31 cellular contexts compared by ENCODE assay signal in genomic region chr13:100879255-100879654, GRCh38.
"Had no signal": no experiment of that assay in that cellular context is flagged by ENCODE, and none has a peak within 500 bp of the region (broad histone marks: within the 10 kb centered on the region; RNA-seq: fewer than 3 reads in every experiment).

No MANE protein-coding gene starts in this region.

- H3K9ac ChIP-seq: neural progenitor cell, parathyroid adenoma had no signal

- H3K27ac Mint-ChIP-seq: natural killer cell; nephron; neural progenitor cell; progenitor cell of endocrine pancreas; stimulated activated memory B cell treated with anti-CD40 and anti-IgM and Interleukin-4, amounts not matched to agents 10 μg/mL and 1 μg/mL and 100 μg/mL, for 72 hours; stimulated activated naive CD8-positive, alpha-beta T cell treated with anti-CD3 and anti-CD28 coated beads, Interleukin-15, amount 100 ng/mL, for 72 hours; type B pancreatic cell had no signal

- H3K4me2 ChIP-seq: neural progenitor cell, smooth muscle cell had no signal

- H3K4me1 ChIP-seq: neural progenitor cell, parathyroid adenoma, psoas muscle, spleen, suprapubic skin, testis, transverse colon, upper lobe of right lung, uterus had no signal

- H3K27me3 Mint-ChIP-seq: type B pancreatic cell had no signal

- H3K79me2 ChIP-seq: parathyroid adenoma had no signal

- H3K36me3 ChIP-seq: neural progenitor cell, ovary, spleen, suprapubic skin, tibial artery, transverse colon, upper lobe of right lung, uterus had no signal

- H3K4me1 Mint-ChIP-seq: nephron; stimulated activated memory B cell treated with anti-CD40 and anti-IgM and Interleukin-4, amounts not matched to agents 10 μg/mL and 1 μg/mL and 100 μg/mL, for 72 hours had no signal

- ATAC-seq: natural killer cell; psoas muscle; right cardiac atrium; sciatic nerve; stimulated activated memory B cell treated with anti-CD40 and anti-IgM and Interleukin-4, amounts not matched to agents 10 μg/mL and 1 μg/mL and 100 μg/mL, for 72 hours; stimulated activated naive CD8-positive, alpha-beta T cell treated with anti-CD3 and anti-CD28 coated beads, Interleukin-15, amount 100 ng/mL, for 72 hours; stimulated activated naive CD8-positive, alpha-beta T cell treated with anti-CD3 and anti-CD28 coated beads, Interleukin-15, Interleukin-2, amounts not matched to agents 100 U/mL and 50 U/mL, for 24 hours; upper lobe of right lung had no signal

- H3K36me3 Mint-ChIP-seq: natural killer cell; neural progenitor cell; stimulated activated memory B cell treated with anti-CD40 and anti-IgM and Interleukin-4, amounts not matched to agents 10 μg/mL and 1 μg/mL and 100 μg/mL, for 72 hours; type B pancreatic cell had no signal

- DNase-seq: natural killer cell; occipital lobe; ovary; posterior cingulate gyrus; psoas muscle; right cardiac atrium; spleen; stimulated activated CD4-positive, alpha-beta T cell treated with anti-CD3 and anti-CD28 coated beads, Interleukin-12 subunit alpha, Interleukin-12 subunit beta, amount 100 ng/mL, for 4 hours; stimulated activated CD4-positive, alpha-beta T cell treated with anti-CD3 and anti-CD28 coated beads, Interleukin-1b, Interleukin-23, amount 100 ng/mL, for 48 hours; stimulated activated CD4-positive, alpha-beta T cell treated with anti-CD3 and anti-CD28 coated beads, Interleukin-4, amount 100 ng/mL, for 1 hour; stimulated activated CD4-positive, alpha-beta T cell treated with anti-CD3 and anti-CD28 coated beads, Interleukin-4, amount 100 ng/mL, for 4 hours; stimulated activated CD8-positive, alpha-beta memory T cell treated with anti-CD3 and anti-CD28 coated beads, Interleukin-4, amount 100 ng/mL, for 48 hours; stimulated activated naive CD4-positive, alpha-beta T cell; stimulated activated naive CD8-positive, alpha-beta T cell treated with anti-CD3 and anti-CD28 coated beads, Interleukin-15, amount 100 ng/mL, for 72 hours; stimulated activated naive CD8-positive, alpha-beta T cell treated with anti-CD3 and anti-CD28 coated beads, Interleukin-15, Interleukin-2, amounts not matched to agents 100 U/mL and 50 U/mL, for 24 hours; substantia nigra; testis; tibial artery; transverse colon; upper lobe of right lung; uterus had no signal

- H3K9me3 ChIP-seq: ovary, psoas muscle, suprapubic skin, testis, tibial artery, transverse colon, uterus had no signal

- H2AFZ ChIP-seq: neural progenitor cell, parathyroid adenoma had no signal

- H3K27ac ChIP-seq: neural progenitor cell, ovary, parathyroid adenoma, psoas muscle, skin epidermis, spleen, suprapubic skin, testis, tibial artery, transverse colon, upper lobe of right lung, uterus had no signal

- H3K4me3 ChIP-seq: neural progenitor cell, ovary, psoas muscle, skin epidermis, smooth muscle cell, spleen, suprapubic skin, testis, tibial artery, transverse colon, upper lobe of right lung, uterus had no signal

- H3K27me3 ChIP-seq: neural progenitor cell, ovary, spleen, suprapubic skin, testis, tibial artery, transverse colon, upper lobe of right lung, uterus had no signal

- H3K4me3 Mint-ChIP-seq: natural killer cell; nephron; neural progenitor cell; stimulated activated memory B cell treated with anti-CD40 and anti-IgM and Interleukin-4, amounts not matched to agents 10 μg/mL and 1 μg/mL and 100 μg/mL, for 72 hours; stimulated activated naive CD8-positive, alpha-beta T cell treated with anti-CD3 and anti-CD28 coated beads, Interleukin-15, amount 100 ng/mL, for 72 hours; type B pancreatic cell had no signal
